Comparison of ENCODE assay signal across 2 cellular contexts in the genomic region with DNA sequence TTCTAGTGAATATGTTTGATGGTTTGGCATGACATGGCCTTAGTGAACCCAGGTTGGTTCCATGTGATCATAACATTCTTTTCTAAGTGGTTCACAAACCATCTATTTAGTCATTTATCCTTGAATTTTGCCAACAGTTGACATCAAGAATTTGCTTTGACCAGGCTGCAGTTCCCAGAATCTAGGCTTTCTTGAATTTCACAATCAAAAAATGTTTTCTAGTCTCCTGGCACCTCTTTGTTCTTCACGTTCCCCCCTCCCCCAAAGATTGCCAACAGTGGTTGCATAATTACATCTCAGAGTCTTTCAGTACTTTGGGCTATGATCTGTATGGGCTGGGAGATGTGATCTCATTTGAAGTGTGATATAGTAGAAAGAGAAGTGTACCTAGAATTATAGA.
A peak's percentile ranks its signal among the peaks of the same experiment; 100 is the strongest.
TF ChIP-seq lines count a peak whose summit lies in the region.

No MANE protein-coding gene starts in this region.

TF ChIP-seq in IMR-90, 13 proteins besides CTCF, POLR2A, EP300 and RAD21 (continued from another document):
- TF ChIP-seq USF2 (IDR thresholded peaks at IDR 0.05; ENCODE audit: low read depth, low read length) (no peak), BHLHE40 (IDR thresholded peaks at IDR 0.05; ENCODE audit: low read depth, low read length) (no peak), RFX5 (IDR thresholded peaks at IDR 0.05; ENCODE audit: low read depth, low read length) (no peak), CEBPB (IDR thresholded peaks at IDR 0.05; ENCODE audit: low read depth, low read length) (peak; percentile 34), ELK1 (IDR thresholded peaks at IDR 0.05; ENCODE audit: borderline replicate concordance, low read depth, low read length) (no peak)
TF ChIP-seq in IMR-90: peak in this region for 1.

TF ChIP-seq in HepG2, 621 proteins besides CTCF, POLR2A, EP300 and RAD21 (continued from another document):
- TF ChIP-seq ZNF724P (CRISPR knock-in tag; IDR thresholded peaks at IDR 0.05; ENCODE audit: borderline replicate concordance), result no peak
- no peak for TF ChIP-seq TEAD3 (CRISPR knock-in tag; optimal IDR thresholded peaks at IDR 0.05; ENCODE audit: borderline replicate concordance)
- TF ChIP-seq, protein P1, sequence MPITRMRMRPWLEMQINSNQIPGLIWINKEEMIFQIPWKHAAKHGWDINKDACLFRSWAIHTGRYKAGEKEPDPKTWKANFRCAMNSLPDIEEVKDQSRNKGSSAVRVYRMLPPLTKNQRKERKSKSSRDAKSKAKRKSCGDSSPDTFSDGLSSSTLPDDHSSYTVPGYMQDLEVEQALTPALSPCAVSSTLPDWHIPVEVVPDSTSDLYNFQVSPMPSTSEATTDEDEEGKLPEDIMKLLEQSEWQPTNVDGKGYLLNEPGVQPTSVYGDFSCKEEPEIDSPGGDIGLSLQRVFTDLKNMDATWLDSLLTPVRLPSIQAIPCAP (CRISPR knock-in tag; IDR thresholded peaks at IDR 0.05; ENCODE audit: low read depth), result no peak
- no peak for TF ChIP-seq SKI (IDR thresholded peaks at IDR 0.05; ENCODE audit: partially characterized antibody)
- TF ChIP-seq ELF3 (CRISPR knock-in tag; IDR thresholded peaks at IDR 0.05), result no peak
- TF ChIP-seq, protein P2, sequence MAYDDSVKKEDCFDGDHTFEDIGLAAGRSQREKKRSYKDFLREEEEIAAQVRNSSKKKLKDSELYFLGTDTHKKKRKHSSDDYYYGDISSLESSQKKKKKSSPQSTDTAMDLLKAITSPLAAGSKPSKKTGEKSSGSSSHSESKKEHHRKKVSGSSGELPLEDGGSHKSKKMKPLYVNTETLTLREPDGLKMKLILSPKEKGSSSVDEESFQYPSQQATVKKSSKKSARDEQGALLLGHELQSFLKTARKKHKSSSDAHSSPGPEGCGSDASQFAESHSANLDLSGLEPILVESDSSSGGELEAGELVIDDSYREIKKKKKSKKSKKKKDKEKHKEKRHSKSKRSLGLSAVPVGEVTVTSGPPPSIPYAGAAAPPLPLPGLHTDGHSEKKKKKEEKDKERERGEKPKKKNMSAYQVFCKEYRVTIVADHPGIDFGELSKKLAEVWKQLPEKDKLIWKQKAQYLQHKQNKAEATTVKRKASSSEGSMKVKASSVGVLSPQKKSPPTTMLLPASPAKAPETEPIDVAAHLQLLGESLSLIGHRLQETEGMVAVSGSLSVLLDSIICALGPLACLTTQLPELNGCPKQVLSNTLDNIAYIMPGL (CRISPR knock-in tag; IDR thresholded peaks at IDR 0.05; ENCODE audit: borderline replicate concordance in 1 of 2, low read depth in 1 of 2), result no peak
- no peak for TF ChIP-seq NFATC3 (CRISPR knock-in tag; IDR thresholded peaks at IDR 0.05)
- TF ChIP-seq ZNF235 (CRISPR knock-in tag; IDR thresholded peaks at IDR 0.05; ENCODE audit: borderline replicate concordance), result no peak
- no peak for TF ChIP-seq ZNF17 (CRISPR knock-in tag; IDR thresholded peaks at IDR 0.05)
- TF ChIP-seq NCOR1 (IDR thresholded peaks at IDR 0.05; ENCODE audit: borderline replicate concordance, low read length), result no peak
- no peak for TF ChIP-seq ZNF503 (CRISPR knock-in tag; IDR thresholded peaks at IDR 0.05)
- no peak for TF ChIP-seq SNAPC2 (CRISPR knock-in tag; IDR thresholded peaks at IDR 0.05)
TF ChIP-seq in HepG2: peak in this region for 0.
